Comparison of ENCODE assay signal across 8 cellular contexts in the genomic region with DNA sequence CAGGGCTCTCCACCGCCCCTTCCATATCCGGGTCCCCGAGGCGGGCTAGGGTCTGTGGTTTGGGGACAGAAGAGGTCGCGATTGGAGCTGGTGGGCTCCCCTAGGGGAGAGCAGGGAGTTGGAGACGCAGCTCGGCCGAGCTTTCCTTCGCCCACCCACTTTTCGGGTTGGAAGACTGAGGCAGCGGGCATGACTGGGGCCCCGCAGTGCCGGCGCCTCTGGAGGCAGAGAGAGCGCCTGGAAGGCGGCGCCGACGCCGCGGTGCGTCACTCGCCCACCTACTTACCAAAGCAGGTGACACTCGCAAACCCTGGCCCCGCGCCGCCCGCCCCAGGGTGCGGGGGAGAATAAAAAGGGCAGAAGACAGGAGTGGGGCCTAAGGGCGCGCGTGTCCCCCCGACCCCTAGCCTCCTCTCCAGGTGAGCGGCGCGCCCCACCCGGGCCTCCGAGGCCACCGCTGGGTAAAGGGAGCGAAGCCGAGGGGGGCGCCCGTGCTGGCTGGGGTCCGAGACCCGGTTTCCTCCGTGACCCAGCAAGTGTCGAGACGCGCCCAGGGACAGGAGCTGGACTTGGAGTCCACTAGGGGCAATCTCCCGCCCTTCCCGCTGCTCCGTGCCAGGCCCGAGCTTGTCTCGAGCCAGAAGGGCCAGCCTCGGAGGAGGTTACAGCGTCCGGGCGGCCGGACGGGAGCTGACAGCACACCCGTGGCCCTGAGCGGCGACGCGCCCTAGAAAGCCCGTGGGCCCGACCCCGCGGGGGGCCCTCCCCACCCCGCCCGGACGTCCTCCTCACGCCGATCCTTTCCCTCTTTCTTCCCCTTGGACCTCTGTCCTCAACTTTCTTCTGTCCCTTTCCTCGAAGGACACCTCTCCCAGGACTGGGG. TPM values are rescaled to one million over a fixed set of nuclear protein-coding genes. Genes with fewer than 3 reads are reported as not detected.
DNase-seq lines count a peak whose midpoint lies in the region; ATAC-seq, FAIRE-seq and TF ChIP-seq lines count a peak whose summit lies in the region.

No MANE protein-coding gene starts in this region.

- no peak for FAIRE-seq in pancreas (lab: Jason Lieb, UNC)

- no peaks in the 10 kb centered on the region for H3K36me3 Mint-ChIP-seq in type B pancreatic cell

- H3K4me1 ChIP-seq in pancreas: peaks cover 5 to 11% (median 10%) of the 10 kb centered on the region in 3 donors

- H3K4me3 Mint-ChIP-seq in type B pancreatic cell: peak overlapping the region; percentile 88

- peak overlapping the region; percentile 63 for H3K27ac Mint-ChIP-seq in type B pancreatic cell

- TF ChIP-seq CTCF in fibroblast of the aortic adventitia (IDR thresholded peaks at IDR 0.05; ENCODE audit: insufficient read depth, low read length): peak; percentile 32
- peak in 1 of 4 donors; percentile 14 for TF ChIP-seq CTCF in pancreas (IDR thresholded peaks at IDR 0.05)
- TF ChIP-seq CTCF in type B pancreatic cell (conservative IDR thresholded peaks at IDR 0.05): peak; percentile 55

- H3K9me3 ChIP-seq in pancreas: no peaks in the 10 kb centered on the region

- H3K36me3 ChIP-seq in pancreas: no peaks in the 10 kb centered on the region

- H3K27me3 Mint-ChIP-seq in type B pancreatic cell: peaks cover 59% of the 10 kb centered on the region

- ATAC-seq in GM18498 (IDR thresholded peaks at IDR 0.05; ENCODE audit: unreplicated experiment) (peak; percentile 43), HG02571 (IDR thresholded peaks at IDR 0.05; ENCODE audit: unreplicated experiment) (peak; percentile 39), pancreas (peak; percentile 46 to 64 (median 54))

- intact Hi-C loops in pancreas (cut with DNase I): no loop called here

- H3K4me3 ChIP-seq in fibroblast of the aortic adventitia (ENCODE audit: low read depth, low read length): peak overlapping the region; percentile 73
- peak overlapping the region; percentile 49 to 80 (median 64) for H3K4me3 ChIP-seq in pancreas

- peaks cover 14% of the 10 kb centered on the region for H3K4me1 Mint-ChIP-seq in type B pancreatic cell (ENCODE audit: unreplicated experiment)

- WGBS in pancreas, 2 donors: 0 to 1% methylated on average over 55 to 76 of the region's 76 CpGs

- H3K27ac ChIP-seq in pancreas: peak overlapping the region; percentile 84 to 97 (median 93)

- H3K27me3 ChIP-seq in pancreas: no peaks in the 10 kb centered on the region

- DNase-seq in NCI-H2171 treated with DMSO at 0.1 percent for 48 hours (lab: John Stamatoyannopoulos, UW): peak; percentile 41
- DNase-seq in activated T-helper 1 cell treated with Interleukin-2 at 50 U/mL for 16 hours (ENCODE audit: low read depth): peak; percentile 51
- peak; percentile 28 for DNase-seq in fibroblast of the aortic adventitia (ENCODE audit: low read depth)
- peak; percentile 63 to 91 (median 76) for DNase-seq in pancreas
- no peak for DNase-seq in type B pancreatic cell (ENCODE audit: extremely low spot score, unreplicated experiment)
- no peak for DNase-seq in SHP77 treated with DMSO at 0.1 percent for 48 hours (lab: John Stamatoyannopoulos, UW)

- no peaks in the 10 kb centered on the region for H3K9me3 Mint-ChIP-seq in type B pancreatic cell

RNA-seq across cellular contexts. Expression of a gene that starts 34.4 kb away (rescaled TPM):
- total RNA-seq in fibroblast of the aortic adventitia (ENCODE audit: low replicate concordance): not detected in 2 replicates
- 1 to 10 TPM in 3 of 6 donors, under 1 TPM in 3; 0.67 to 1.5 (median 1.0) TPM for total RNA-seq in pancreas
- polyA plus RNA-seq in pancreas: under 1 TPM; 0.05 to 0.15 TPM
- total RNA-seq in type B pancreatic cell (ENCODE audit: low replicate concordance): 2.4 and 9.2 TPM in 2 replicates

Comparison
In these comparisons a context has a peak if more than half of its experiments do, and no peak if none do; other contexts are left out.
1. DNase-seq: peak in NCI-H2171 treated with DMSO at 0.1 percent for 48 hours (single experiment), activated T-helper 1 cell treated with Interleukin-2 at 50 U/mL for 16 hours (single experiment), fibroblast of the aortic adventitia (single experiment) and pancreas (6 of 6); none in type B pancreatic cell (single experiment) and SHP77 treated with DMSO at 0.1 percent for 48 hours (single experiment).
2. Peak in every context shown above with its lines, with median percentiles within 50 percentile points of each other: ATAC-seq.